ENCODE assay signal across 33 cellular contexts in the genomic region with DNA sequence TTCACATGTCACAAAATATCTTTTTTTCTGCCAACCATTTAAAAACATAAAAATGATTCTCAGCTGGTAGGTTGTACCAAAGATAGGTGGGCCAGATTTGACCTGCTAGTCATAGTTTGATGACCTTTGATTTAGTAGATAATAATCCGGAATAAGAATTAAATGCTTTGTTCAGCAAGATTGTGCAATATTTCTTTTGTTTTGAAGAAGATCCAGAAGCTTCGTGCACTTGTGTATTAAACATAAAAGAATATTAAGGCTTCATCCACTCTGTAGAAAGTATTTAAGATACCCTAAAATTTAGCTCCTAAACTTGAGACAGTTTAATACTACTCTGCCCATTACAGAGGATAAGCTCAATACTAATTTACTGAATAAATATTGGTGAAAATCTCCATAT.
DNase-seq lines count a peak whose midpoint lies in the region; ATAC-seq, FAIRE-seq and TF ChIP-seq lines count a peak whose summit lies in the region.
"Had no signal": no experiment of that assay in that cellular context is flagged by ENCODE, and none has a peak within 500 bp of the region (broad histone marks: within the 10 kb centered on the region; RNA-seq: fewer than 3 reads in every experiment).

No MANE protein-coding gene starts in this region.

- TF ChIP-seq POLR2A in HepG2 (IDR thresholded peaks at IDR 0.05; ENCODE audit: insufficient read depth in 1 of 2, low read depth in 2 of 2, low read length in 2 of 2) (no peak), right lobe of liver (IDR thresholded peaks at IDR 0.05) (no peak), IMR-90 (IDR thresholded peaks at IDR 0.05; ENCODE audit: low read depth, low read length) (no peak), K562 (conservative IDR thresholded peaks at IDR 0.05) (no peak)

- no peak overlapping the region for H2BK120ac ChIP-seq in IMR-90 (ENCODE audit: low read depth, low read length)

- H2AK5ac ChIP-seq in IMR-90 (ENCODE audit: low read depth, low read length): no peak overlapping the region

- no peaks in the 10 kb centered on the region for H3K79me2 ChIP-seq in HepG2 (ENCODE audit: insufficient read depth, low read length)
- H3K79me2 ChIP-seq in K562 (ENCODE audit: control insufficient read depth, insufficient read depth, low read length): no peaks in the 10 kb centered on the region

- H3K9ac ChIP-seq in HepG2 (ENCODE audit: insufficient read depth, low read depth, low read length) (no peak overlapping the region), IMR-90 (ENCODE audit: low read depth, low read length) (no peak overlapping the region), K562 (ENCODE audit: insufficient read depth in 1 of 2, low read depth in 2 of 2, low read length in 2 of 2) (no peak overlapping the region)
- H3K9ac ChIP-seq: BLaER1; BLaER1 treated with 17β-estradiol and CSF1 and Interleukin-3, amounts not matched to agents 10 nM and 100 nM had no signal

- WGBS in HepG2 (ENCODE audit: low lambda C conversion rate): 24% methylated on average over 2 of the region's 2 CpGs
- 37% methylated on average over 2 of the region's 2 CpGs for WGBS in right lobe of liver (ENCODE audit: insufficient coverage, low coverage, low lambda C conversion rate, missing lambda C conversion rate)
- no CpG with 5 or more reads among the region's 2 CpGs for WGBS in IMR-90 (ENCODE audit: extremely low coverage in 2 of 2, insufficient read length in 1 of 2), 2 experiments
- 0% methylated on average over 2 of the region's 2 CpGs for WGBS in K562 (ENCODE audit: insufficient coverage, low coverage, missing lambda C conversion rate)

- H4K5ac ChIP-seq in IMR-90 (ENCODE audit: low read depth, low read length): no peak overlapping the region

- no peak overlapping the region for H3K4me3 ChIP-seq in HepG2 (replicated peaks in 1 of 3; ENCODE audit: insufficient read depth in 1 of 3, low read depth in 2 of 3, low read length in 3 of 3)
- H3K4me3 ChIP-seq in right lobe of liver: no peak overlapping the region
- H3K4me3 ChIP-seq in IMR-90 (ENCODE audit: insufficient read depth, low read depth, low read length): no peak overlapping the region
- H3K4me3 ChIP-seq in K562: no peak overlapping the region
- H3K4me3 ChIP-seq: A549; BLaER1; BLaER1 treated with 17β-estradiol and CSF1 and Interleukin-3, amounts not matched to agents 10 nM and 100 nM had no signal

- no peaks in the 10 kb centered on the region for H4K20me1 ChIP-seq in HepG2 (ENCODE audit: insufficient read depth, low read length)
- no peaks in the 10 kb centered on the region for H4K20me1 ChIP-seq in IMR-90 (ENCODE audit: insufficient read depth, low read length)
- no peaks in the 10 kb centered on the region for H4K20me1 ChIP-seq in K562 (replicated peaks; ENCODE audit: control insufficient read depth, insufficient read depth, low read length)
- H4K20me1 ChIP-seq: BLaER1; BLaER1 treated with 17β-estradiol and CSF1 and Interleukin-3, amounts not matched to agents 10 nM and 100 nM had no signal

- POLR2A ChIA-PET in HepG2 (lab: Yijun Ruan, JAX) (no interaction called here), IMR-90 (lab: Charles Lee; ENCODE audit: unreplicated experiment) (no interaction called here), K562 (lab: Yijun Ruan, JAX) (no interaction called here)

- H3K4ac ChIP-seq in IMR-90 (ENCODE audit: low read depth, low read length): no peak overlapping the region

- intact Hi-C loops in HepG2 (cut with micrococcal nuclease; ENCODE audit: unreplicated experiment) (no loop called here), right lobe of liver (cut with DNase I) (no loop called here), IMR-90 (cut with micrococcal nuclease) (no loop called here), K562 (cut with micrococcal nuclease) (no loop called here)

- FAIRE-seq in HepG2 (lab: Jason Lieb, UNC) (no peak), K562 (lab: Jason Lieb, UNC) (no peak)
- FAIRE-seq: A204.1, D721Med had no signal

- no peaks in the 10 kb centered on the region for H3K4me1 ChIP-seq in HepG2 (ENCODE audit: insufficient read depth, low read length)
- peaks cover 0 to 12% (median 0%) of the 10 kb centered on the region in 4 donors for H3K4me1 ChIP-seq in right lobe of liver
- H3K4me1 ChIP-seq in IMR-90 (ENCODE audit: control insufficient read depth, insufficient read depth, low read length): no peaks in the 10 kb centered on the region
- no peaks in the 10 kb centered on the region for H3K4me1 ChIP-seq in K562 (replicated peaks in 1 of 2; ENCODE audit: control insufficient read depth in 2 of 2, insufficient read depth in 2 of 2, low read length in 2 of 2)
- H3K4me1 ChIP-seq: A549; BE2C; BLaER1; BLaER1 treated with 17β-estradiol and CSF1 and Interleukin-3, amounts not matched to agents 10 nM and 100 nM; Caco-2 had no signal

- H3K4me2 ChIP-seq in HepG2 (ENCODE audit: low read depth, low read length): no peak overlapping the region
- H3K4me2 ChIP-seq in IMR-90 (ENCODE audit: low read depth, low read length): no peak overlapping the region
- no peak overlapping the region for H3K4me2 ChIP-seq in K562 (ENCODE audit: insufficient read depth, low read length)
- H3K4me2 ChIP-seq: A549; BLaER1; BLaER1 treated with 17β-estradiol and CSF1 and Interleukin-3, amounts not matched to agents 10 nM and 100 nM had no signal

- H2BK5ac ChIP-seq in IMR-90 (ENCODE audit: low read depth, low read length, poor library complexity, severe bottlenecking): no peak overlapping the region

- ATAC-seq in HepG2 (no peak), right lobe of liver (no peak), IMR-90 (ENCODE audit: low read depth) (no peak), K562 (no peak), HG03139 (IDR thresholded peaks at IDR 0.05; ENCODE audit: unreplicated experiment) (no peak)
- ATAC-seq: A549; CD8-positive, alpha-beta T cell had no signal

- H3K9me3 ChIP-seq in HepG2 (ENCODE audit: low read length) (no peaks in the 10 kb centered on the region), right lobe of liver (no peaks in the 10 kb centered on the region), IMR-90 (ENCODE audit: control insufficient read depth, insufficient read depth, low read length) (no peaks in the 10 kb centered on the region; the same call in 1 of the 2 replicates), K562 (replicated peaks; ENCODE audit: control insufficient read depth, insufficient read depth, low read depth, low read length) (no peaks in the 10 kb centered on the region; the same call in 1 of the 2 replicates)
- H3K9me3 ChIP-seq: A549; BE2C; BLaER1; BLaER1 treated with 17β-estradiol and CSF1 and Interleukin-3, amounts not matched to agents 10 nM and 100 nM; Caco-2 had no signal

- no peak overlapping the region for H3K14ac ChIP-seq in IMR-90 (replicated peaks; ENCODE audit: low read depth, low read length)

- dilution Hi-C loops in IMR-90 (cut with HindIII; ENCODE audit: low sequenced_read_pairs, unreplicated experiment): no loop called here

- no peak overlapping the region for H2BK20ac ChIP-seq in IMR-90 (ENCODE audit: low read depth, low read length)

- no peaks in the 10 kb centered on the region for H3K79me1 ChIP-seq in IMR-90 (ENCODE audit: low read depth in 1 of 2, low read length in 2 of 2)

- H3K56ac ChIP-seq in IMR-90 (ENCODE audit: extremely low read depth, insufficient read depth, low read length): no peak overlapping the region

- TF ChIP-seq EP300 in HepG2 (IDR thresholded peaks at IDR 0.05; ENCODE audit: low read depth in 2 of 2, low read length in 2 of 2) (no peak), HepG2 (CRISPR knock-in tag; IDR thresholded peaks at IDR 0.05; ENCODE audit: borderline replicate concordance) (no peak), K562 (IDR thresholded peaks at IDR 0.05; ENCODE audit: low read length) (no peak)

- no TSS peak for BruUV-seq in HepG2 (replicated peaks; lab: Mats Ljungman, UMichigan)
- BruUV-seq in IMR-90 (replicated peaks; lab: Mats Ljungman, UMichigan): no TSS peak
- BruUV-seq in K562 (replicated peaks; lab: Mats Ljungman, UMichigan): no TSS peak

- CTCF ChIA-PET in HepG2 (lab: Yijun Ruan, JAX; ENCODE audit: low intra/inter-chr PET ratio, low total read pairs) (no interaction called here), IMR-90 (lab: Yijun Ruan, JAX) (no interaction called here), K562 (lab: Yijun Ruan, JAX; ENCODE audit: low intra/inter-chr PET ratio) (no interaction called here)

- no peaks in the 10 kb centered on the region for H3K9me1 ChIP-seq in IMR-90 (ENCODE audit: insufficient read depth, low read length)
- no peaks in the 10 kb centered on the region for H3K9me1 ChIP-seq in K562 (ENCODE audit: control insufficient read depth, insufficient read depth, low read length)

- no peak overlapping the region for H2AK9ac ChIP-seq in IMR-90 (replicated peaks; ENCODE audit: low read depth, low read length, poor library complexity)

- no peak overlapping the region for H2AFZ ChIP-seq in HepG2 (ENCODE audit: low read length)
- no peak overlapping the region for H2AFZ ChIP-seq in IMR-90 (replicated peaks; ENCODE audit: low read length, poor library complexity)
- no peak overlapping the region for H2AFZ ChIP-seq in K562 (ENCODE audit: low read depth, low read length)

- H3K27me3 ChIP-seq in HepG2 (ENCODE audit: control insufficient read depth in 1 of 2, insufficient read depth in 2 of 2, low read length in 2 of 2) (no peaks in the 10 kb centered on the region), right lobe of liver (no peaks in the 10 kb centered on the region), IMR-90 (ENCODE audit: control insufficient read depth, insufficient read depth, low read length) (no peaks in the 10 kb centered on the region), K562 (ENCODE audit: control insufficient read depth in 2 of 2, insufficient read depth in 2 of 2, low read length in 2 of 2) (peaks cover 0 to 4% of the 10 kb centered on the region in 2 experiments; a peak in 1 of 5 replicates)
- H3K27me3 ChIP-seq: BE2C; BLaER1; BLaER1 treated with 17β-estradiol and CSF1 and Interleukin-3, amounts not matched to agents 10 nM and 100 nM had no signal

- in situ Hi-C loops in HepG2 (cut with HindIII; ENCODE audit: extremely low pct_ligation_motif_present, low pct_unique_long_range_greater_than_20kb) (no loop called here), IMR-90 (cut with MboI; ENCODE audit: low sequenced_read_pairs) (no loop called here), K562 (cut with MboI) (no loop called here)

- H2BK15ac ChIP-seq in IMR-90 (ENCODE audit: low read depth, low read length): no peak overlapping the region

- TF ChIP-seq CTCF in HepG2 (CRISPR knock-in tag; IDR thresholded peaks at IDR 0.05): no peak
- TF ChIP-seq CTCF in right lobe of liver (IDR thresholded peaks at IDR 0.05): no peak
- TF ChIP-seq CTCF in IMR-90 (conservative IDR thresholded peaks at IDR 0.05; ENCODE audit: low read depth, low read length): no peak
- TF ChIP-seq CTCF in K562 (IDR thresholded peaks at IDR 0.05 in 2 of 3, conservative IDR thresholded peaks at IDR 0.05 in 1 of 3; ENCODE audit: insufficient read depth in 2 of 3, low read depth in 1 of 3, low read length in 3 of 3): no peak

- no peak for TF ChIP-seq RAD21 in HepG2 (CRISPR knock-in tag; IDR thresholded peaks at IDR 0.05)
- no peak for TF ChIP-seq RAD21 in IMR-90 (IDR thresholded peaks at IDR 0.05; ENCODE audit: low read length)
- TF ChIP-seq RAD21 in K562 (CRISPR knock-in tag; conservative IDR thresholded peaks at IDR 0.05 in 1 of 2, IDR thresholded peaks at IDR 0.05 in 1 of 2): no peak

- no peak overlapping the region for H3K18ac ChIP-seq in IMR-90 (ENCODE audit: low read depth, low read length)

- H3K23ac ChIP-seq in IMR-90 (ENCODE audit: low read depth, low read length): no peak overlapping the region

- H3K27ac ChIP-seq in HepG2 (ENCODE audit: extremely low read length, insufficient read depth, low read length) (no peak overlapping the region), right lobe of liver (no peak overlapping the region), IMR-90 (ENCODE audit: insufficient read depth, low read length) (no peak overlapping the region), K562 (ENCODE audit: extremely low read depth, low read depth, low read length) (no peak overlapping the region)
- H3K27ac ChIP-seq: 22Rv1; A549; BLaER1; BLaER1 treated with 17β-estradiol and CSF1 and Interleukin-3, amounts not matched to agents 10 nM and 100 nM; C4-2B had no signal

- no peak overlapping the region for H4K8ac ChIP-seq in IMR-90 (ENCODE audit: low read depth in 2 of 2, low read length in 2 of 2)

- no peak overlapping the region for H4K91ac ChIP-seq in IMR-90 (ENCODE audit: insufficient read depth, low read depth, low read length)

- no peak for DNase-seq in HepG2 (ENCODE audit: low spot score)
- DNase-seq in right lobe of liver: no peak
- DNase-seq in IMR-90: no peak
- no peak for DNase-seq in K562 (ENCODE audit: extremely low read depth in 1 of 4, low spot score in 3 of 4)
- no peak for DNase-seq in NCI-H748 (lab: John Stamatoyannopoulos, UW; ENCODE audit: unreplicated experiment)
- DNase-seq: 8988T; ACHN; AML-193; BE2C; C1 segment of cervical spinal cord; Caco-2; Calu3; CD4-positive, alpha-beta memory T cell; CD4-positive, alpha-beta T cell; CD4-positive, CD25-positive, alpha-beta regulatory T cell; CD8-positive, alpha-beta memory T cell; CD8-positive, alpha-beta T cell; COR-L47; DMS 273 treated with DMSO at 0.1 percent for 48 hours; DMS153; DMS53; DMS79; DMS79 treated with DMSO at 0.1 percent for 48 hours; DND-41; EL had no signal

- no peaks in the 10 kb centered on the region for H3K36me3 ChIP-seq in HepG2 (replicated peaks in 1 of 2; ENCODE audit: control insufficient read depth in 1 of 2, insufficient read depth in 2 of 2, low read length in 2 of 2)
- H3K36me3 ChIP-seq in right lobe of liver: no peaks in the 10 kb centered on the region
- H3K36me3 ChIP-seq in IMR-90 (ENCODE audit: control insufficient read depth, insufficient read depth, low read length): no peaks in the 10 kb centered on the region
- H3K36me3 ChIP-seq in K562 (ENCODE audit: control insufficient read depth, insufficient read depth, low read length): no peaks in the 10 kb centered on the region
- H3K36me3 ChIP-seq: BE2C; BLaER1; BLaER1 treated with 17β-estradiol and CSF1 and Interleukin-3, amounts not matched to agents 10 nM and 100 nM had no signal
